In genomic region chr21:25424045-25424444, GRCh38 we compare ENCODE assay signal across 1 cellular context.
TF ChIP-seq lines count a peak whose summit lies in the region.

No MANE protein-coding gene starts in this region.

TF ChIP-seq in GM12878, 131 proteins besides CTCF, POLR2A, EP300 and RAD21:
- TF ChIP-seq RELB (IDR thresholded peaks at IDR 0.05; ENCODE audit: low read depth) (peak; percentile 60; the same call in 1 of the 2 replicates), SMAD1 (IDR thresholded peaks at IDR 0.05; ENCODE audit: low read depth, partially characterized antibody) (peak; percentile 58), ATF2 (IDR thresholded peaks at IDR 0.05; ENCODE audit: low read length) (0 out of 2 replicates have a peak, but pooled peaks have one; percentile 43), SMAD5 (IDR thresholded peaks at IDR 0.05; ENCODE audit: low read depth) (peak; percentile 67; the same call in 1 of the 2 replicates), NBN (IDR thresholded peaks at IDR 0.05) (peak; percentile 75), ASH2L (IDR thresholded peaks at IDR 0.05; ENCODE audit: borderline replicate concordance, low read depth) (no peak), TAF1 (IDR thresholded peaks at IDR 0.05; ENCODE audit: borderline replicate concordance, low read depth, low read length) (peak; percentile 66; the same call in 1 of the 2 replicates), PAX5 (IDR thresholded peaks at IDR 0.05; ENCODE audit: borderline replicate concordance, low read depth, low read length) (peak; percentile 88), CREM (IDR thresholded peaks at IDR 0.05; ENCODE audit: low read depth) (0 out of 2 replicates have a peak, but pooled peaks have one; percentile 10), MLLT1 (IDR thresholded peaks at IDR 0.05) (peak; percentile 96), MXI1 (IDR thresholded peaks at IDR 0.05; ENCODE audit: low read depth, low read length) (no peak), ZNF687 (IDR thresholded peaks at IDR 0.05) (no peak), E2F4 (IDR thresholded peaks at IDR 0.05; ENCODE audit: low read depth, low read length) (no peak), NFIC (IDR thresholded peaks at IDR 0.05; ENCODE audit: low read depth, low read length) (peak; percentile 37), SPI1 (IDR thresholded peaks at IDR 0.05; ENCODE audit: borderline replicate concordance, insufficient read depth, low read depth, low read length) (peak; percentile 68), MEF2A (IDR thresholded peaks at IDR 0.05; ENCODE audit: insufficient read depth, low read depth, low read length) (peak; percentile 52; the same call in 1 of the 2 replicates), RUNX3 (IDR thresholded peaks at IDR 0.05; ENCODE audit: low read length) (peak; percentile 54), CEBPZ (IDR thresholded peaks at IDR 0.05; ENCODE audit: low read depth, low read length) (no peak), SMARCA5 (IDR thresholded peaks at IDR 0.05) (no peak), SKIL (IDR thresholded peaks at IDR 0.05; ENCODE audit: low read depth, poor library complexity, severe bottlenecking) (peak; percentile 56)
